ENCODE assay signal across 1 cellular context in genomic region chr22:26684173-26684572, GRCh38.
A peak's percentile ranks its signal among the peaks of the same experiment; 100 is the strongest.
TF ChIP-seq lines count a peak whose summit lies in the region.

No MANE protein-coding gene starts in this region.

TF ChIP-seq in K562, 482 proteins besides CTCF, POLR2A, EP300 and RAD21:
- TF ChIP-seq ZNF121 (CRISPR knock-in tag; conservative IDR thresholded peaks at IDR 0.05) (no peak), EWSR1 (IDR thresholded peaks at IDR 0.05; ENCODE audit: borderline replicate concordance, low read depth, partially characterized antibody) (no peak), CTCFL (IDR thresholded peaks at IDR 0.05; ENCODE audit: borderline replicate concordance, insufficient read depth, low read depth, low read length, poor library complexity, severe bottlenecking) (no peak), TCF7L2 (IDR thresholded peaks at IDR 0.05; ENCODE audit: low read depth, low read length) (no peak), MEIS2 (IDR thresholded peaks at IDR 0.05; ENCODE audit: partially characterized antibody) (peak; percentile 29), NR2C1 (IDR thresholded peaks at IDR 0.05) (no peak), NR2C1 (tag; IDR thresholded peaks at IDR 0.05) (no peak), PRDM10 (IDR thresholded peaks at IDR 0.05; ENCODE audit: partially characterized antibody) (no peak)
